ENCODE assay signal across 11 cellular contexts in the genomic region with DNA sequence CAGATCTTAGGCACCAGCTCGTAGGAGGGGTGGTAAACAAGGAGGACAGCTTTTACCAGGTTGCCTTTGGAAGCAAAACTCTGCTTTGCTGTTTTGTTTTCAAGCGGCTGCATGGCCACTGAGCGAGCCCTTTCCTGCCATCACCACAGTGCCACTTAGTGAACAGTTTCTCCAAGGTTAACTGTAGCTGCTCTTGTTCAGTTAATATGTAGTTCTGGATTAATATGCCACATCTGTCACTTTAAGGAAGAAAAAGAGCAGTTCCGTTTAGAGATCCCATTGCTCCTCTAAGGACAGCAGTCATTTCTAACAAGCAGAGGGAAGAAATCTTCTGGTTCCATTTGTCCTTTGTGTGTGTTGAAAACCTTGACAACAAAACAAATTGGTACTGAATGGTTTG. TPM values are rescaled to one million over a fixed set of nuclear protein-coding genes. Genes with fewer than 3 reads are reported as not detected.
DNase-seq lines count a peak whose midpoint lies in the region; ATAC-seq and TF ChIP-seq lines count a peak whose summit lies in the region.
"Had no signal": no experiment of that assay in that cellular context is flagged by ENCODE, and none has a peak within 500 bp of the region (broad histone marks: within the 10 kb centered on the region; RNA-seq: fewer than 3 reads in every experiment).

No MANE protein-coding gene starts in this region.

- CTCF ChIA-PET in AG04450 (lab: Charles Lee): interaction anchor here (1.7 to 1.9 kb wide), 2 partner anchors 45 to 53 kb away, joined by 5 to 8 read pairs; no protein-coding TSS in a partner anchor
- CTCF ChIA-PET in Panc1 (lab: Charles Lee): no interaction called here

- no peak for TF ChIP-seq POLR2A in gastroesophageal sphincter (IDR thresholded peaks at IDR 0.05)

- POLR2A ChIA-PET in AG04450 (lab: Yijun Ruan, JAX) (interaction anchor here (0.5 to 1.1 kb wide), 3 partner anchors 11 to 120 kb away, joined by 3 to 5 read pairs (median 4); no protein-coding TSS in a partner anchor), Panc1 (lab: Charles Lee) (no interaction called here)

- peak overlapping the region; percentile 27 for H3K4me3 ChIP-seq in AG04450 (ENCODE audit: low read depth, low read length)
- H3K4me3 ChIP-seq in Panc1 (ENCODE audit: low read depth in 2 of 2, low read length in 2 of 2): no peak overlapping the region
- H3K4me3 ChIP-seq in gastroesophageal sphincter: no peak overlapping the region

- TF ChIP-seq CTCF in AG04450 (IDR thresholded peaks at IDR 0.05; ENCODE audit: low read depth, low read length): no peak
- no peak for TF ChIP-seq CTCF in Panc1 (IDR thresholded peaks at IDR 0.05)
- no peak for TF ChIP-seq CTCF in gastroesophageal sphincter (IDR thresholded peaks at IDR 0.05)
- TF ChIP-seq CTCF in omental fat pad (IDR thresholded peaks at IDR 0.05): no peak

- TF ChIP-seq EP300 in gastroesophageal sphincter (IDR thresholded peaks at IDR 0.05): no peak

- peak; percentile 63 for ATAC-seq in Panc1
- peak; percentile 25 for ATAC-seq in gastroesophageal sphincter
- ATAC-seq in omental fat pad (ENCODE audit: low FRiP score): peak; percentile 17
- ATAC-seq in GM18858 (IDR thresholded peaks at IDR 0.05; ENCODE audit: unreplicated experiment): no peak
- ATAC-seq in GM21786 (IDR thresholded peaks at IDR 0.05; ENCODE audit: unreplicated experiment): no peak
- no peak for ATAC-seq in HG03280 (IDR thresholded peaks at IDR 0.05; ENCODE audit: unreplicated experiment)

- DNase-seq in AG04450 (ENCODE audit: low read depth, low spot score) (no peak), Panc1 (ENCODE audit: low read depth, low spot score) (no peak), omental fat pad (ENCODE audit: low spot score) (no peak), medulla oblongata (ENCODE audit: extremely low spot score) (no peak)
- DNase-seq: foreskin melanocyte; stimulated activated CD4-positive, alpha-beta T cell treated with anti-CD3 and anti-CD28 coated beads, Interleukin-4, amount 100 ng/mL, for 4 hours had no signal

- no TSS peak for BruUV-seq in Panc1 (replicated peaks; lab: Mats Ljungman, UMichigan)

- H3K9me3 ChIP-seq in AG04450 (ENCODE audit: control insufficient read depth, insufficient read depth, low read length) (peaks cover 4% of the 10 kb centered on the region; the same call in 1 of the 2 replicates), Panc1 (ENCODE audit: control insufficient read depth, insufficient read depth, low read depth, low read length) (no peaks in the 10 kb centered on the region), gastroesophageal sphincter (no peaks in the 10 kb centered on the region)

- intact Hi-C loops in Panc1 (cut with micrococcal nuclease; ENCODE audit: unreplicated experiment): no loop called here

- H3K27ac ChIP-seq in AG04450 (ENCODE audit: low read depth, low read length) (peak overlapping the region; percentile 86), Panc1 (ENCODE audit: low read length) (peak overlapping the region; percentile 66), gastroesophageal sphincter (peak overlapping the region; percentile 71 to 77 (median 75))
- H3K27ac ChIP-seq: C4-2B had no signal

- H3K36me3 ChIP-seq in Panc1 (ENCODE audit: control insufficient read depth, insufficient read depth, low read length): no peaks in the 10 kb centered on the region
- H3K36me3 ChIP-seq in gastroesophageal sphincter: no peaks in the 10 kb centered on the region

- WGBS in gastroesophageal sphincter (ENCODE audit: low coverage in 1 of 2), 2 donors: 0 to 14% methylated on average over 2 to 4 of the region's 4 CpGs

- H3K27me3 ChIP-seq in AG04450 (ENCODE audit: control insufficient read depth, insufficient read depth, low read length) (no peaks in the 10 kb centered on the region), Panc1 (ENCODE audit: control insufficient read depth, insufficient read depth, low read length) (no peaks in the 10 kb centered on the region), gastroesophageal sphincter (no peaks in the 10 kb centered on the region)

- in situ Hi-C loops in Panc1 (cut with HindIII; ENCODE audit: low pct_unique_long_range_greater_than_20kb, low sequenced_read_pairs): no loop called here

- H3K4me1 ChIP-seq in Panc1 (ENCODE audit: control insufficient read depth, insufficient read depth, low read length): peaks cover 20% of the 10 kb centered on the region
- peaks cover 13 to 51% (median 23%) of the 10 kb centered on the region in 3 donors for H3K4me1 ChIP-seq in gastroesophageal sphincter

RNA-seq across cellular contexts. Expression of a gene that starts 10.4 kb away (rescaled TPM):
- polyA plus RNA-seq in AG04450 (2011; rRNA removed): 37.5 and 51.3 TPM in 2 replicates
- polyA minus RNA-seq in AG04450 (2011; rRNA and poly(A)+ RNA removed): 81.5 and 92.0 TPM in 2 replicates
- total RNA-seq in Panc1 (2021; ENCODE audit: unreplicated experiment): 48.4 TPM
- 32.8 TPM for polyA plus RNA-seq in Panc1 (2012; ENCODE audit: insufficient read length)
- 100 to 1,000 TPM in 3 of 4 donors, 10 to 100 TPM in 1; 81.4 to 147 (median 125) TPM for total RNA-seq in gastroesophageal sphincter
- total RNA-seq in omental fat pad: 10 to 100 TPM; 48.8 to 82.8 (median 75.3) TPM

Comparison
In these comparisons a context has a peak if more than half of its experiments do, and no peak if none do; other contexts are left out.
1. ATAC-seq: peak in Panc1 (single experiment), gastroesophageal sphincter (single experiment) and omental fat pad (single experiment); none in GM18858 (single experiment), GM21786 (single experiment) and HG03280 (single experiment).
2. Peak in every context shown above with its lines, with median percentiles within 50 percentile points of each other: H3K27ac ChIP-seq.